10 cellular contexts compared by ENCODE assay signal in the genomic region with DNA sequence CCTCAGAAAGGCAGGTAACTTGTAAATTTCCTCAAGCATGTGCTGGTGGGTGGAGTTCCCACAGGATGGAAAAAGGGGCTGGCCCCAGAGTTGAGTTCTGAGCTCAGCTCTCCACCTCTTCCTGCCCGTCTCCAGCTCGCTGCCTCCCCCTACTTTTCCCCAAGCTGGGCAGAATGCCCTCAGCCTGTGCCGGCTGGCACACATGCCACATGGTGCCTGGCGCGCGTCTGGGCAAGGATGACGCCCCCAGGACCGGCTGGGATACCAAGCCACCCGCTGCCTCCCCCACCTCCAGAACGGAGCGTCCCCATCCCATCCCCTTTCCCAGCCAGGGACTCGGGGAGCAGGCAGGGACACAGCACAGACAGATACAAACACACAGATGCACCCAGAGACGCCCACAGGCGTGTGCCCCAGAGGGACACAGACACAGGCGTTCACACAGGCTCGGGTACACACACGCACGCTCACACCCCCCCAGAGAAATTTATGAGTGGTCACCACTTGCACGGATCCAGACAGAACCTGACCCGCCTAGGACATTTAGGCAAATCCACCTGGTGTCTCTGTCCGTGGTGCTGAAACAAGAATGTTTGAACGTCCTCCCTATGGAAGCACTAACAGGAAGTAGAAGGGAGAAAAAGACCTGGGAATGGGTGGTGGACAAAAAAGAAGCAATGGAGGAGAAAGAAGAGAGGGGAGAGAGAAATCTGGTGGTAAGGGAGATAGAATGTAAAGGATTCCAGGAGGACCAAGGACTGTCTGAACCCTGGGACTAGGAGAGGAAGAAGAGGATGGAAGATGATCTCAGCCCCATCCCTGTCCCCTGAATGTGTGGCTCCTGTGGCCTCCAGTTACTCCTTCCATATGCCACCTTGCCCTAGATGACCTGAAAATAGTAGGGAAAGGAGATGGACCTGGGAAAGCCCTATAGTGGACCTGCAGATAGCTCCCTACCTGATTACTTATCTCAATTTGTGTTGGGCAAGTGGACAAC. TPM values are rescaled to one million over a fixed set of nuclear protein-coding genes. Genes with fewer than 3 reads are reported as not detected.
DNase-seq lines count a peak whose midpoint lies in the region; ATAC-seq, FAIRE-seq and TF ChIP-seq lines count a peak whose summit lies in the region.
"Had no signal": no experiment of that assay in that cellular context is flagged by ENCODE, and none has a peak within 500 bp of the region (broad histone marks: within the 10 kb centered on the region; RNA-seq: fewer than 3 reads in every experiment).

No MANE protein-coding gene starts in this region.

- peak in 1 of 2 donors; percentile 44 for DNase-seq in heart right ventricle
- no peak for DNase-seq in left ventricle myocardium inferior
- DNase-seq in PC-3, result peak; percentile 67
- peak; percentile 43 to 63 for DNase-seq in erythroblast (lab: John Stamatoyannopoulos, UW)
- peak; percentile 8 for DNase-seq in stromal cell of bone marrow (ENCODE audit: low read depth)
- no peak for DNase-seq in frontal cortex (ENCODE audit: low spot score in 2 of 2)
- DNase-seq in effector memory CD4-positive, alpha-beta T cell, result no peak

- no peaks in the 10 kb centered on the region for H3F3A ChIP-seq in PC-3 (ENCODE audit: low read length, unreplicated experiment)

- no peak overlapping the region for H2AFZ ChIP-seq in PC-3 (ENCODE audit: low read length)

- H3K27ac ChIP-seq in heart right ventricle, result no peak overlapping the region
- H3K27ac ChIP-seq in left ventricle myocardium inferior (replicated peaks), result no peak overlapping the region
- H3K27ac ChIP-seq in PC-3 (ENCODE audit: low read length), result no peak overlapping the region
- no peak overlapping the region for H3K27ac ChIP-seq in effector memory CD4-positive, alpha-beta T cell (ENCODE audit: insufficient read depth, low read length, poor library complexity, severe bottlenecking)
- H3K27ac ChIP-seq: tibial nerve had no signal

- intact Hi-C loops in heart right ventricle (cut with DNase I) (loop anchor here in 1 of 10 donors (10.0 kb wide), 1 partner anchor 1763 kb away; the partner anchor contains the start of gene KRT33A), left ventricle myocardium inferior (cut with micrococcal nuclease) (no loop called here), PC-3 (cut with micrococcal nuclease) (no loop called here)

- H3K4me1 ChIP-seq in heart right ventricle, result peaks cover 0 to 10% (median 1%) of the 10 kb centered on the region in 9 donors
- peaks cover 4% of the 10 kb centered on the region for H3K4me1 ChIP-seq in left ventricle myocardium inferior
- H3K4me1 ChIP-seq in PC-3 (ENCODE audit: insufficient read depth, low read length), result no peaks in the 10 kb centered on the region
- H3K4me1 ChIP-seq in effector memory CD4-positive, alpha-beta T cell (ENCODE audit: control insufficient read depth, insufficient read depth, low read length, poor library complexity, severe bottlenecking), result no peaks in the 10 kb centered on the region

- TF ChIP-seq CTCF in heart right ventricle (IDR thresholded peaks at IDR 0.05) (no peak), left ventricle myocardium inferior (IDR thresholded peaks at IDR 0.05; ENCODE audit: borderline replicate concordance) (no peak), PC-3 (conservative IDR thresholded peaks at IDR 0.05; ENCODE audit: low read depth, low read length) (no peak)

- BruUV-seq in PC-3 (replicated peaks; lab: Mats Ljungman, UMichigan), result no TSS peak

- no peak for TF ChIP-seq POLR2A in erythroblast (IDR thresholded peaks at IDR 0.05; ENCODE audit: low read length)

- H3K4me3 ChIP-seq in heart right ventricle (no peak overlapping the region), left ventricle myocardium inferior (no peak overlapping the region), PC-3 (ENCODE audit: low read length) (no peak overlapping the region)
- H3K4me3 ChIP-seq in effector memory CD4-positive, alpha-beta T cell (ENCODE audit: insufficient read depth, low read depth, low read length, poor library complexity, severe bottlenecking), result no peak overlapping the region
- H3K4me3 ChIP-seq: tibial nerve had no signal

- no peak overlapping the region for H3K4me2 ChIP-seq in PC-3 (ENCODE audit: low read length)

- FAIRE-seq in frontal cortex (lab: Jason Lieb, UNC), result no peak

- H3K36me3 ChIP-seq in heart right ventricle (no peaks in the 10 kb centered on the region), left ventricle myocardium inferior (no peaks in the 10 kb centered on the region), PC-3 (ENCODE audit: low read depth, low read length) (no peaks in the 10 kb centered on the region)
- no peaks in the 10 kb centered on the region for H3K36me3 ChIP-seq in effector memory CD4-positive, alpha-beta T cell (ENCODE audit: control insufficient read depth, insufficient read depth, low read length)
- H3K36me3 ChIP-seq: tibial nerve had no signal

- no peak overlapping the region for H3K9ac ChIP-seq in PC-3 (ENCODE audit: low read length)

- WGBS in heart right ventricle, 2 donors, result 1 to 3% methylated on average over 22 of the region's 22 CpGs

- H3K79me2 ChIP-seq in PC-3 (ENCODE audit: low read length), result no peaks in the 10 kb centered on the region

- no peaks in the 10 kb centered on the region for H3K9me2 ChIP-seq in PC-3 (replicated peaks; ENCODE audit: low read length)

- H3K27me3 ChIP-seq in heart right ventricle (peaks cover 0 to 66% (median 49%) of the 10 kb centered on the region in 7 donors), left ventricle myocardium inferior (ENCODE audit: low read depth) (peaks cover 93% of the 10 kb centered on the region), PC-3 (ENCODE audit: low read length) (no peaks in the 10 kb centered on the region)
- peaks cover 28% of the 10 kb centered on the region for H3K27me3 ChIP-seq in effector memory CD4-positive, alpha-beta T cell (replicated peaks; ENCODE audit: control insufficient read depth, insufficient read depth, low read length, poor library complexity, severe bottlenecking)

- H3K9me3 ChIP-seq in heart right ventricle (no peaks in the 10 kb centered on the region), left ventricle myocardium inferior (replicated peaks) (no peaks in the 10 kb centered on the region), PC-3 (ENCODE audit: low read length) (no peaks in the 10 kb centered on the region)
- H3K9me3 ChIP-seq in effector memory CD4-positive, alpha-beta T cell (ENCODE audit: control insufficient read depth, low read length), result no peaks in the 10 kb centered on the region
- H3K9me3 ChIP-seq: tibial nerve had no signal

- ATAC-seq in heart right ventricle (peak in 5 of 8 donors; percentile 46 to 52 (median 51)), PC-3 (peak; percentile 35; the same call in 1 of the 2 replicates), GM19467 (IDR thresholded peaks at IDR 0.05; ENCODE audit: unreplicated experiment) (no peak)

- POLR2A ChIA-PET in PC-3 (lab: Charles Lee; ENCODE audit: unreplicated experiment), result no interaction called here

- no peaks in the 10 kb centered on the region for H4K20me1 ChIP-seq in PC-3 (ENCODE audit: low read length)

- CTCF ChIA-PET in PC-3 (lab: Charles Lee), result no interaction called here

RNA-seq across cellular contexts. Expression of gene NEUROD2, which starts 15.5 kb away (rescaled TPM):
- total RNA-seq in heart right ventricle, result not detected
- not detected for polyA plus RNA-seq in heart right ventricle
- not detected for total RNA-seq in left ventricle myocardium inferior
- total RNA-seq in PC-3 (2014; rRNA removed), result not detected in 2 replicates
- total RNA-seq in frontal cortex, result 44.8 TPM
- total RNA-seq: mesothelial cell of epicardium, tibial nerve had no signal

RNA-seq across cellular contexts. Expression of gene PPP1R1B, which starts 34.5 kb away (rescaled TPM):
- total RNA-seq in heart right ventricle (1 to 10 TPM in 2 of 10 donors, under 1 TPM in 7, not detected in 1; 0.28 to 1.1 (median 0.63) TPM), left ventricle myocardium inferior (0.36 TPM), PC-3 (2014; rRNA removed) (2.9 and 3.1 TPM in 2 replicates), frontal cortex (27.3 TPM)
- 1 to 10 TPM in 1 of 2 donors, under 1 TPM in 1; 0.80 to 2.1 TPM for polyA plus RNA-seq in heart right ventricle

RNA-seq across cellular contexts. Expression of gene STARD3, which starts 44.7 kb away (rescaled TPM):
- total RNA-seq in heart right ventricle (10 to 100 TPM; 14.2 to 25.3 (median 19.6) TPM), left ventricle myocardium inferior (15.7 TPM), PC-3 (2014; rRNA removed) (30.5 and 56.4 TPM in 2 replicates), frontal cortex (17.5 TPM)
- polyA plus RNA-seq in heart right ventricle, result 10 to 100 TPM; 39.2 to 46.1 TPM

Comparison
In these comparisons a context has a peak if more than half of its experiments do, and no peak if none do; other contexts are left out.
1. DNase-seq: peak in PC-3 (single experiment), erythroblast (2 of 2) and stromal cell of bone marrow (single experiment); none in left ventricle myocardium inferior (single experiment), frontal cortex (0 of 2) and effector memory CD4-positive, alpha-beta T cell (0 of 3).
2. RNA of gene NEUROD2, which starts 15.5 kb away (total RNA-seq): 44.8 TPM in frontal cortex (single experiment); not detected in heart right ventricle, not detected in left ventricle myocardium inferior (single experiment) and not detected in PC-3; every median in the first group is over 10 times any median in the second.